Comparison of ENCODE assay signal across 1 cellular context in the genomic region with DNA sequence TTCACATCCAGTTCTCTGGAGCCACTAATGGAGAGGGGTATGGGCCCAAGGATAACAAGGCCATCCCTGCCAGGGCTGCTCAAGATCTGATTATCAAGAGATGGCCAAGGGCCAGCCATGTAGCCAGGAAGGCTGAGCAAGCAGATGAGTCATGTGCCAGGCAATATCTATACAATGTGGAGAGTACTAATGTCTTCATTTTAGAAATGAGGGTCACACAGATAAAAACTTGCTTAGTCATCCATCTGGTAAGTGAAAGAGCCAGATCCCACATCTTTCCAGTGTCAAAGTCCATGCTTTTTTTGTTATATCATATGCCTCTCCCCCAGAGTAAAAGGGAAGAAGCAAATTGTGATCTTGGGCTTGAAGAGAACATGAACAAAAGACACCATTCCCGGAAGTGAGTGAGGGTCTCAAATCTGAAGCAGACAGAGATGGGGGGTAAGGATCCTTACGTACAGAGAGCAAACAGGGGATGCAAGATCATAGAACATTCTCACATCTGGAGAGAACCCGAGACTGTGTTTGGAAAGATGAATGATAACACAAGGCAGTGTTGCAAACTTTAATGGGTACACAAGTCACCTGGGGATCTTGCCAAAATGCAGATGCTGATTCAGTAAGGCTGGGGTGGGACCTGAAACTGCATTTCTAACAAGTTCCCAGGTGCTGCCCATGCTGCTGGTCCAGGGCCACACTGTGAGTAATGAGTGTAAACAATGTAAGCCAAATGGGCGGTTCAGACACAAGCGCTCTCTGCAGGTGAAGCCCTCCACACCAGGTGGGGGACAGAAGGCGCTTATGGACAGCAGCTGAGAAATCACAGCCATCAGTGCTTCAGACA.
TF ChIP-seq lines count a peak whose summit lies in the region.

No MANE protein-coding gene starts in this region.

TF ChIP-seq in K562, 482 proteins besides CTCF, POLR2A, EP300 and RAD21 (continued from another document and continues in another):
- TF ChIP-seq, protein P1, sequence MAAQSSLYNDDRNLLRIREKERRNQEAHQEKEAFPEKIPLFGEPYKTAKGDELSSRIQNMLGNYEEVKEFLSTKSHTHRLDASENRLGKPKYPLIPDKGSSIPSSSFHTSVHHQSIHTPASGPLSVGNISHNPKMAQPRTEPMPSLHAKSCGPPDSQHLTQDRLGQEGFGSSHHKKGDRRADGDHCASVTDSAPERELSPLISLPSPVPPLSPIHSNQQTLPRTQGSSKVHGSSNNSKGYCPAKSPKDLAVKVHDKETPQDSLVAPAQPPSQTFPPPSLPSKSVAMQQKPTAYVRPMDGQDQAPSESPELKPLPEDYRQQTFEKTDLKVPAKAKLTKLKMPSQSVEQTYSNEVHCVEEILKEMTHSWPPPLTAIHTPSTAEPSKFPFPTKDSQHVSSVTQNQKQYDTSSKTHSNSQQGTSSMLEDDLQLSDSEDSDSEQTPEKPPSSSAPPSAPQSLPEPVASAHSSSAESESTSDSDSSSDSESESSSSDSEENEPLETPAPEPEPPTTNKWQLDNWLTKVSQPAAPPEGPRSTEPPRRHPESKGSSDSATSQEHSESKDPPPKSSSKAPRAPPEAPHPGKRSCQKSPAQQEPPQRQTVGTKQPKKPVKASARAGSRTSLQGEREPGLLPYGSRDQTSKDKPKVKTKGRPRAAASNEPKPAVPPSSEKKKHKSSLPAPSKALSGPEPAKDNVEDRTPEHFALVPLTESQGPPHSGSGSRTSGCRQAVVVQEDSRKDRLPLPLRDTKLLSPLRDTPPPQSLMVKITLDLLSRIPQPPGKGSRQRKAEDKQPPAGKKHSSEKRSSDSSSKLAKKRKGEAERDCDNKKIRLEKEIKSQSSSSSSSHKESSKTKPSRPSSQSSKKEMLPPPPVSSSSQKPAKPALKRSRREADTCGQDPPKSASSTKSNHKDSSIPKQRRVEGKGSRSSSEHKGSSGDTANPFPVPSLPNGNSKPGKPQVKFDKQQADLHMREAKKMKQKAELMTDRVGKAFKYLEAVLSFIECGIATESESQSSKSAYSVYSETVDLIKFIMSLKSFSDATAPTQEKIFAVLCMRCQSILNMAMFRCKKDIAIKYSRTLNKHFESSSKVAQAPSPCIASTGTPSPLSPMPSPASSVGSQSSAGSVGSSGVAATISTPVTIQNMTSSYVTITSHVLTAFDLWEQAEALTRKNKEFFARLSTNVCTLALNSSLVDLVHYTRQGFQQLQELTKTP (IDR thresholded peaks at IDR 0.05; ENCODE audit: low read depth in 1 of 2, partially characterized antibody in 2 of 2), result no peak
- TF ChIP-seq, protein P2, sequence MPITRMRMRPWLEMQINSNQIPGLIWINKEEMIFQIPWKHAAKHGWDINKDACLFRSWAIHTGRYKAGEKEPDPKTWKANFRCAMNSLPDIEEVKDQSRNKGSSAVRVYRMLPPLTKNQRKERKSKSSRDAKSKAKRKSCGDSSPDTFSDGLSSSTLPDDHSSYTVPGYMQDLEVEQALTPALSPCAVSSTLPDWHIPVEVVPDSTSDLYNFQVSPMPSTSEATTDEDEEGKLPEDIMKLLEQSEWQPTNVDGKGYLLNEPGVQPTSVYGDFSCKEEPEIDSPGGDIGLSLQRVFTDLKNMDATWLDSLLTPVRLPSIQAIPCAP (CRISPR knock-in tag; IDR thresholded peaks at IDR 0.05; ENCODE audit: borderline replicate concordance), result no peak
- TF ChIP-seq RFX5 (IDR thresholded peaks at IDR 0.05; ENCODE audit: low read depth, low read length) (no peak), BCL6 (CRISPR knock-in tag; IDR thresholded peaks at IDR 0.05) (no peak), KDM5B (IDR thresholded peaks at IDR 0.05; ENCODE audit: insufficient replicate concordance, low read depth, low read length) (no peak), NFATC3 (IDR thresholded peaks at IDR 0.05) (no peak), NELFE (IDR thresholded peaks at IDR 0.05; ENCODE audit: insufficient read depth, insufficient read length) (no peak), ZNF384 (IDR thresholded peaks at IDR 0.05; ENCODE audit: low read depth, low read length) (no peak), ZKSCAN1 (IDR thresholded peaks at IDR 0.05; ENCODE audit: low read depth, low read length) (no peak), ATF1 (CRISPR knock-in tag; IDR thresholded peaks at IDR 0.05) (no peak), ATF1 (tag; IDR thresholded peaks at IDR 0.05) (no peak), ZNF197 (CRISPR knock-in tag; IDR thresholded peaks at IDR 0.05; ENCODE audit: low read depth) (no peak), ZNF778 (CRISPR knock-in tag; IDR thresholded peaks at IDR 0.05) (no peak), ARID1B (IDR thresholded peaks at IDR 0.05) (peak; percentile 91), ZFPM2 (CRISPR knock-in tag; IDR thresholded peaks at IDR 0.05) (no peak), ZSCAN29 (IDR thresholded peaks at IDR 0.05) (no peak), KLF13 (tag; IDR thresholded peaks at IDR 0.05; ENCODE audit: borderline replicate concordance, low read depth) (no peak), POLR2G (IDR thresholded peaks at IDR 0.05; ENCODE audit: low read depth, low read length) (no peak), POLR2AphosphoS2 (IDR thresholded peaks at IDR 0.05; ENCODE audit: low read length) (no peak), KLF10 (CRISPR knock-in tag; IDR thresholded peaks at IDR 0.05) (no peak), PTRF (tag; IDR thresholded peaks at IDR 0.05) (no peak), ZNF79 (CRISPR knock-in tag; IDR thresholded peaks at IDR 0.05; ENCODE audit: low read depth) (no peak), SRSF1 (IDR thresholded peaks at IDR 0.05; ENCODE audit: low read depth, low read length) (no peak), SNIP1 (IDR thresholded peaks at IDR 0.05; ENCODE audit: low read depth) (no peak), NR2C2 (CRISPR knock-in tag; IDR thresholded peaks at IDR 0.05) (no peak), NR2C2 (tag; IDR thresholded peaks at IDR 0.05) (peak; percentile 30; the same call in 1 of the 2 replicates), SOX6 (IDR thresholded peaks at IDR 0.05) (peak; percentile 88), RUNX1 (IDR thresholded peaks at IDR 0.05; ENCODE audit: low read depth) (no peak)
- TF ChIP-seq, protein P3, sequence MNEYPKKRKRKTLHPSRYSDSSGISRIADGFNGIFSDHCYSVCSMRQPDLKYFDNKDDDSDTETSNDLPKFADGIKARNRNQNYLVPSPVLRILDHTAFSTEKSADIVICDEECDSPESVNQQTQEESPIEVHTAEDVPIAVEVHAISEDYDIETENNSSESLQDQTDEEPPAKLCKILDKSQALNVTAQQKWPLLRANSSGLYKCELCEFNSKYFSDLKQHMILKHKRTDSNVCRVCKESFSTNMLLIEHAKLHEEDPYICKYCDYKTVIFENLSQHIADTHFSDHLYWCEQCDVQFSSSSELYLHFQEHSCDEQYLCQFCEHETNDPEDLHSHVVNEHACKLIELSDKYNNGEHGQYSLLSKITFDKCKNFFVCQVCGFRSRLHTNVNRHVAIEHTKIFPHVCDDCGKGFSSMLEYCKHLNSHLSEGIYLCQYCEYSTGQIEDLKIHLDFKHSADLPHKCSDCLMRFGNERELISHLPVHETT (CRISPR knock-in tag; conservative IDR thresholded peaks at IDR 0.05 in 1 of 2, IDR thresholded peaks at IDR 0.05 in 1 of 2), result peak in 1 of 2 experiments; percentile 65; a peak in 2 of 4 replicates
- TF ChIP-seq, protein P4, sequence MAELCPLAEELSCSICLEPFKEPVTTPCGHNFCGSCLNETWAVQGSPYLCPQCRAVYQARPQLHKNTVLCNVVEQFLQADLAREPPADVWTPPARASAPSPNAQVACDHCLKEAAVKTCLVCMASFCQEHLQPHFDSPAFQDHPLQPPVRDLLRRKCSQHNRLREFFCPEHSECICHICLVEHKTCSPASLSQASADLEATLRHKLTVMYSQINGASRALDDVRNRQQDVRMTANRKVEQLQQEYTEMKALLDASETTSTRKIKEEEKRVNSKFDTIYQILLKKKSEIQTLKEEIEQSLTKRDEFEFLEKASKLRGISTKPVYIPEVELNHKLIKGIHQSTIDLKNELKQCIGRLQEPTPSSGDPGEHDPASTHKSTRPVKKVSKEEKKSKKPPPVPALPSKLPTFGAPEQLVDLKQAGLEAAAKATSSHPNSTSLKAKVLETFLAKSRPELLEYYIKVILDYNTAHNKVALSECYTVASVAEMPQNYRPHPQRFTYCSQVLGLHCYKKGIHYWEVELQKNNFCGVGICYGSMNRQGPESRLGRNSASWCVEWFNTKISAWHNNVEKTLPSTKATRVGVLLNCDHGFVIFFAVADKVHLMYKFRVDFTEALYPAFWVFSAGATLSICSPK (IDR thresholded peaks at IDR 0.05; ENCODE audit: borderline replicate concordance), result no peak
- TF ChIP-seq, protein P5, sequence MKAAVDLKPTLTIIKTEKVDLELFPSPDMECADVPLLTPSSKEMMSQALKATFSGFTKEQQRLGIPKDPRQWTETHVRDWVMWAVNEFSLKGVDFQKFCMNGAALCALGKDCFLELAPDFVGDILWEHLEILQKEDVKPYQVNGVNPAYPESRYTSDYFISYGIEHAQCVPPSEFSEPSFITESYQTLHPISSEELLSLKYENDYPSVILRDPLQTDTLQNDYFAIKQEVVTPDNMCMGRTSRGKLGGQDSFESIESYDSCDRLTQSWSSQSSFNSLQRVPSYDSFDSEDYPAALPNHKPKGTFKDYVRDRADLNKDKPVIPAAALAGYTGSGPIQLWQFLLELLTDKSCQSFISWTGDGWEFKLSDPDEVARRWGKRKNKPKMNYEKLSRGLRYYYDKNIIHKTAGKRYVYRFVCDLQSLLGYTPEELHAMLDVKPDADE (conservative IDR thresholded peaks at IDR 0.05; ENCODE audit: control insufficient read depth, low read depth, low read length), result no peak
- TF ChIP-seq, protein P6, sequence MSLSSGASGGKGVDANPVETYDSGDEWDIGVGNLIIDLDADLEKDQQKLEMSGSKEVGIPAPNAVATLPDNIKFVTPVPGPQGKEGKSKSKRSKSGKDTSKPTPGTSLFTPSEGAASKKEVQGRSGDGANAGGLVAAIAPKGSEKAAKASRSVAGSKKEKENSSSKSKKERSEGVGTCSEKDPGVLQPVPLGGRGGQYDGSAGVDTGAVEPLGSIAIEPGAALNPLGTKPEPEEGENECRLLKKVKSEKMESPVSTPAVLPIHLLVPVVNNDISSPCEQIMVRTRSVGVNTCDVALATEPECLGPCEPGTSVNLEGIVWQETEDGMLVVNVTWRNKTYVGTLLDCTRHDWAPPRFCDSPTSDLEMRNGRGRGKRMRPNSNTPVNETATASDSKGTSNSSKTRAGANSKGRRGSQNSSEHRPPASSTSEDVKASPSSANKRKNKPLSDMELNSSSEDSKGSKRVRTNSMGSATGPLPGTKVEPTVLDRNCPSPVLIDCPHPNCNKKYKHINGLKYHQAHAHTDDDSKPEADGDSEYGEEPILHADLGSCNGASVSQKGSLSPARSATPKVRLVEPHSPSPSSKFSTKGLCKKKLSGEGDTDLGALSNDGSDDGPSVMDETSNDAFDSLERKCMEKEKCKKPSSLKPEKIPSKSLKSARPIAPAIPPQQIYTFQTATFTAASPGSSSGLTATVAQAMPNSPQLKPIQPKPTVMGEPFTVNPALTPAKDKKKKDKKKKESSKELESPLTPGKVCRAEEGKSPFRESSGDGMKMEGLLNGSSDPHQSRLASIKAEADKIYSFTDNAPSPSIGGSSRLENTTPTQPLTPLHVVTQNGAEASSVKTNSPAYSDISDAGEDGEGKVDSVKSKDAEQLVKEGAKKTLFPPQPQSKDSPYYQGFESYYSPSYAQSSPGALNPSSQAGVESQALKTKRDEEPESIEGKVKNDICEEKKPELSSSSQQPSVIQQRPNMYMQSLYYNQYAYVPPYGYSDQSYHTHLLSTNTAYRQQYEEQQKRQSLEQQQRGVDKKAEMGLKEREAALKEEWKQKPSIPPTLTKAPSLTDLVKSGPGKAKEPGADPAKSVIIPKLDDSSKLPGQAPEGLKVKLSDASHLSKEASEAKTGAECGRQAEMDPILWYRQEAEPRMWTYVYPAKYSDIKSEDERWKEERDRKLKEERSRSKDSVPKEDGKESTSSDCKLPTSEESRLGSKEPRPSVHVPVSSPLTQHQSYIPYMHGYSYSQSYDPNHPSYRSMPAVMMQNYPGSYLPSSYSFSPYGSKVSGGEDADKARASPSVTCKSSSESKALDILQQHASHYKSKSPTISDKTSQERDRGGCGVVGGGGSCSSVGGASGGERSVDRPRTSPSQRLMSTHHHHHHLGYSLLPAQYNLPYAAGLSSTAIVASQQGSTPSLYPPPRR (CRISPR knock-in tag; IDR thresholded peaks at IDR 0.05; ENCODE audit: borderline replicate concordance), result no peak
- TF ChIP-seq, protein P7, sequence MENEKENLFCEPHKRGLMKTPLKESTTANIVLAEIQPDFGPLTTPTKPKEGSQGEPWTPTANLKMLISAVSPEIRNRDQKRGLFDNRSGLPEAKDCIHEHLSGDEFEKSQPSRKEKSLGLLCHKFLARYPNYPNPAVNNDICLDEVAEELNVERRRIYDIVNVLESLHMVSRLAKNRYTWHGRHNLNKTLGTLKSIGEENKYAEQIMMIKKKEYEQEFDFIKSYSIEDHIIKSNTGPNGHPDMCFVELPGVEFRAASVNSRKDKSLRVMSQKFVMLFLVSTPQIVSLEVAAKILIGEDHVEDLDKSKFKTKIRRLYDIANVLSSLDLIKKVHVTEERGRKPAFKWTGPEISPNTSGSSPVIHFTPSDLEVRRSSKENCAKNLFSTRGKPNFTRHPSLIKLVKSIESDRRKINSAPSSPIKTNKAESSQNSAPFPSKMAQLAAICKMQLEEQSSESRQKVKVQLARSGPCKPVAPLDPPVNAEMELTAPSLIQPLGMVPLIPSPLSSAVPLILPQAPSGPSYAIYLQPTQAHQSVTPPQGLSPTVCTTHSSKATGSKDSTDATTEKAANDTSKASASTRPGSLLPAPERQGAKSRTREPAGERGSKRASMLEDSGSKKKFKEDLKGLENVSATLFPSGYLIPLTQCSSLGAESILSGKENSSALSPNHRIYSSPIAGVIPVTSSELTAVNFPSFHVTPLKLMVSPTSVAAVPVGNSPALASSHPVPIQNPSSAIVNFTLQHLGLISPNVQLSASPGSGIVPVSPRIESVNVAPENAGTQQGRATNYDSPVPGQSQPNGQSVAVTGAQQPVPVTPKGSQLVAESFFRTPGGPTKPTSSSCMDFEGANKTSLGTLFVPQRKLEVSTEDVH (IDR thresholded peaks at IDR 0.05; ENCODE audit: low read depth, partially characterized antibody), result no peak
- TF ChIP-seq, protein P8, sequence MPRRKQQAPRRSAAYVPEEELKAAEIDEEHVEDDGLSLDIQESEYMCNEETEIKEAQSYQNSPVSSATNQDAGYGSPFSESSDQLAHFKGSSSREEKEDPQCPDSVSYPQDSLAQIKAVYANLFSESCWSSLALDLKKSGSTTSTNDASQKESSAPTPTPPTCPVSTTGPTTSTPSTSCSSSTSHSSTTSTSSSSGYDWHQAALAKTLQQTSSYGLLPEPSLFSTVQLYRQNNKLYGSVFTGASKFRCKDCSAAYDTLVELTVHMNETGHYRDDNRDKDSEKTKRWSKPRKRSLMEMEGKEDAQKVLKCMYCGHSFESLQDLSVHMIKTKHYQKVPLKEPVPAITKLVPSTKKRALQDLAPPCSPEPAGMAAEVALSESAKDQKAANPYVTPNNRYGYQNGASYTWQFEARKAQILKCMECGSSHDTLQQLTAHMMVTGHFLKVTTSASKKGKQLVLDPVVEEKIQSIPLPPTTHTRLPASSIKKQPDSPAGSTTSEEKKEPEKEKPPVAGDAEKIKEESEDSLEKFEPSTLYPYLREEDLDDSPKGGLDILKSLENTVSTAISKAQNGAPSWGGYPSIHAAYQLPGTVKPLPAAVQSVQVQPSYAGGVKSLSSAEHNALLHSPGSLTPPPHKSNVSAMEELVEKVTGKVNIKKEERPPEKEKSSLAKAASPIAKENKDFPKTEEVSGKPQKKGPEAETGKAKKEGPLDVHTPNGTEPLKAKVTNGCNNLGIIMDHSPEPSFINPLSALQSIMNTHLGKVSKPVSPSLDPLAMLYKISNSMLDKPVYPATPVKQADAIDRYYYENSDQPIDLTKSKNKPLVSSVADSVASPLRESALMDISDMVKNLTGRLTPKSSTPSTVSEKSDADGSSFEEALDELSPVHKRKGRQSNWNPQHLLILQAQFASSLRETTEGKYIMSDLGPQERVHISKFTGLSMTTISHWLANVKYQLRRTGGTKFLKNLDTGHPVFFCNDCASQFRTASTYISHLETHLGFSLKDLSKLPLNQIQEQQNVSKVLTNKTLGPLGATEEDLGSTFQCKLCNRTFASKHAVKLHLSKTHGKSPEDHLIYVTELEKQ (CRISPR knock-in tag; IDR thresholded peaks at IDR 0.05), result no peak
